ENCODE assay signal across 1 cellular context in genomic region chr11:72787262-72788104, GRCh38.
TF ChIP-seq lines count a peak whose summit lies in the region.

No MANE protein-coding gene starts in this region.

TF ChIP-seq in HepG2, 621 proteins besides CTCF, POLR2A, EP300 and RAD21 (continued from another document and continues in another):
- TF ChIP-seq IKZF5 (CRISPR knock-in tag; IDR thresholded peaks at IDR 0.05) (peak; percentile 23; the same call in 1 of the 2 replicates), UBTF (CRISPR knock-in tag; IDR thresholded peaks at IDR 0.05) (peak; percentile 77), EED (CRISPR knock-in tag; IDR thresholded peaks at IDR 0.05) (no peak), PRDM15 (CRISPR knock-in tag; IDR thresholded peaks at IDR 0.05) (peak; percentile 84; the same call in 1 of the 2 replicates), LBX2 (CRISPR knock-in tag; IDR thresholded peaks at IDR 0.05; ENCODE audit: borderline replicate concordance) (no peak), FLYWCH1 (CRISPR knock-in tag; IDR thresholded peaks at IDR 0.05) (no peak), MAF1 (CRISPR knock-in tag; IDR thresholded peaks at IDR 0.05; ENCODE audit: borderline replicate concordance) (no peak), STAG1 (CRISPR knock-in tag; IDR thresholded peaks at IDR 0.05) (peak; percentile 26; the same call in 1 of the 2 replicates), RNF2 (conservative IDR thresholded peaks at IDR 0.05; ENCODE audit: low read depth) (no peak), SPEN (CRISPR knock-in tag; IDR thresholded peaks at IDR 0.05; ENCODE audit: low read depth) (peak; percentile 90), REST (IDR thresholded peaks at IDR 0.05; ENCODE audit: borderline replicate concordance in 1 of 2, low read depth in 1 of 2, low read length in 2 of 2) (no peak), RAD51 (IDR thresholded peaks at IDR 0.05; ENCODE audit: borderline replicate concordance) (no peak), CAMTA2 (CRISPR knock-in tag; IDR thresholded peaks at IDR 0.05; ENCODE audit: borderline replicate concordance) (no peak), POGK (CRISPR knock-in tag; conservative IDR thresholded peaks at IDR 0.05) (no peak; the same call in 1 of the 2 replicates), ZNF3 (CRISPR knock-in tag; IDR thresholded peaks at IDR 0.05) (no peak), THAP9 (CRISPR knock-in tag; IDR thresholded peaks at IDR 0.05; ENCODE audit: borderline replicate concordance) (peak; percentile 49; the same call in 1 of the 2 replicates), WIZ (CRISPR knock-in tag; IDR thresholded peaks at IDR 0.05) (no peak), ZNF749 (CRISPR knock-in tag; IDR thresholded peaks at IDR 0.05; ENCODE audit: borderline replicate concordance) (no peak), FOXK1 (CRISPR knock-in tag; IDR thresholded peaks at IDR 0.05; ENCODE audit: borderline replicate concordance, low read depth) (no peak), ARNTL (CRISPR knock-in tag; IDR thresholded peaks at IDR 0.05) (peak; percentile 82), HCFC1 (IDR thresholded peaks at IDR 0.05; ENCODE audit: low read depth, low read length) (no peak), CSRNP2 (CRISPR knock-in tag; conservative IDR thresholded peaks at IDR 0.05; ENCODE audit: low read depth) (no peak), PPARG (CRISPR knock-in tag; conservative IDR thresholded peaks at IDR 0.05) (peak; percentile 58; the same call in 1 of the 2 replicates), MTERF4 (CRISPR knock-in tag; IDR thresholded peaks at IDR 0.05) (no peak), ZBTB37 (CRISPR knock-in tag; IDR thresholded peaks at IDR 0.05) (no peak), ZSCAN12 (CRISPR knock-in tag; IDR thresholded peaks at IDR 0.05) (no peak), RCOR2 (CRISPR knock-in tag; IDR thresholded peaks at IDR 0.05) (peak; percentile 45; the same call in 1 of the 2 replicates), HMG20B (CRISPR knock-in tag; conservative IDR thresholded peaks at IDR 0.05) (0 out of 2 replicates have a peak, but pooled peaks have one; percentile 52), ZNF576 (CRISPR knock-in tag; IDR thresholded peaks at IDR 0.05) (no peak), EHMT2 (IDR thresholded peaks at IDR 0.05; ENCODE audit: borderline replicate concordance, low read depth, low read length) (no peak), TARDBP (CRISPR knock-in tag; IDR thresholded peaks at IDR 0.05) (peak; percentile 62; the same call in 1 of the 2 replicates), RXRB (CRISPR knock-in tag; IDR thresholded peaks at IDR 0.05; ENCODE audit: borderline replicate concordance) (0 out of 2 replicates have a peak, but pooled peaks have one; percentile 49), RBM22 (optimal IDR thresholded peaks at IDR 0.05; ENCODE audit: low read length) (no peak)
